In the genomic region with DNA sequence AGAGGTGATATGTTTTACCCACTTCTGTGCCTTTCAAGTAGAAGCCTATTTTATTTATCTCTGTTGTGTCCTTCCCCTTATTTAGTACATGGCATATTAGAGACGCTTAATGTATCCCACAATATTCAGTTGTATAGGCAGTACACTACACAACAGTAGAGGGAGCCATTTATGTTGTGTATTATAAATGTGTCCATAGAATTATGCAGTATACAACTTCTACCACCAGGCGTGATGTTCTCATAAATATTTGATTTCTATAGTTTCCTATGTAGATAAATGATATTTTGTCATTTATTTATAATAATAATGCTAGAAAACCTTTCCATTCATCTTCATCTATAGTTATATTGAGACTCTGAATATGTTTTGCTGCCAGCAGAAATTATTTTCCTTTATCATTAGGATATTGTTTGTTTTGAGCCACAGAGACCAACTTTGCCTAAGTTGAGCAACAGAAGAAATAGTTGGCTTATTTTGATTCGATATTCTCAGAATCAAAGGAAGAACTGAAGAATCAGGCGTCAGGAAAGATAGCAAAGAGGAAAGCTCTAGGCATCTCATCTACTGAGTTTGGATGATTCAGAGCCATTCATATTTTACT, we compare ENCODE assay signal across 11 cellular contexts.
DNase-seq lines count a peak whose midpoint lies in the region; ATAC-seq, FAIRE-seq and TF ChIP-seq lines count a peak whose summit lies in the region.
"Had no signal": no experiment of that assay in that cellular context is flagged by ENCODE, and none has a peak within 500 bp of the region (broad histone marks: within the 10 kb centered on the region; RNA-seq: fewer than 3 reads in every experiment).

No MANE protein-coding gene starts in this region.

- CTCF ChIA-PET in IMR-90 (lab: Yijun Ruan, JAX), result no interaction called here

- POLR2A ChIA-PET in IMR-90 (lab: Charles Lee; ENCODE audit: unreplicated experiment), result no interaction called here

- no peak overlapping the region for H3K27ac ChIP-seq in IMR-90 (ENCODE audit: insufficient read depth, low read length)

- H3K27me3 ChIP-seq in IMR-90 (ENCODE audit: control insufficient read depth, insufficient read depth, low read length), result no peaks in the 10 kb centered on the region
- H3K27me3 ChIP-seq in MG63, result no peaks in the 10 kb centered on the region

- no peaks in the 10 kb centered on the region for H3K9me3 ChIP-seq in IMR-90 (ENCODE audit: control insufficient read depth, insufficient read depth, low read length)
- no peaks in the 10 kb centered on the region for H3K9me3 ChIP-seq in MG63

- no peaks in the 10 kb centered on the region for H3K27me3 Mint-ChIP-seq in activated naive CD8-positive, alpha-beta T cell treated with anti-CD3 and anti-CD28 coated beads for 36 hours
- H3K27me3 Mint-ChIP-seq: CD4-positive, alpha-beta T cell had no signal

- no peak overlapping the region for H3K27ac Mint-ChIP-seq in activated naive CD8-positive, alpha-beta T cell treated with anti-CD3 and anti-CD28 coated beads for 36 hours
- H3K27ac Mint-ChIP-seq: CD4-positive, alpha-beta T cell had no signal

- no peaks in the 10 kb centered on the region for H3K4me1 Mint-ChIP-seq in activated naive CD8-positive, alpha-beta T cell treated with anti-CD3 and anti-CD28 coated beads for 36 hours

- no peak overlapping the region for H2BK5ac ChIP-seq in IMR-90 (ENCODE audit: low read depth, low read length, poor library complexity, severe bottlenecking)

- no peak overlapping the region for H3K9ac ChIP-seq in IMR-90 (ENCODE audit: low read depth, low read length)

- no peak overlapping the region for H2AK9ac ChIP-seq in IMR-90 (replicated peaks; ENCODE audit: low read depth, low read length, poor library complexity)

- intact Hi-C loops in IMR-90 (cut with micrococcal nuclease), result loop anchor here (5.0 kb wide), 1 partner anchor 226 kb away; no protein-coding TSS in a partner anchor

- ATAC-seq in GM19397 (IDR thresholded peaks at IDR 0.05; ENCODE audit: unreplicated experiment) (peak; percentile 53), IMR-90 (ENCODE audit: low read depth) (peak; percentile 54; the same call in 1 of the 2 replicates)

- H2BK15ac ChIP-seq in IMR-90 (ENCODE audit: low read depth, low read length), result no peak overlapping the region

- TF ChIP-seq POLR2A in IMR-90 (IDR thresholded peaks at IDR 0.05; ENCODE audit: low read depth, low read length), result no peak
- no peak for TF ChIP-seq POLR2A in GM12891 (IDR thresholded peaks at IDR 0.05; ENCODE audit: low read depth, low read length)

- H3K36me3 ChIP-seq in IMR-90 (ENCODE audit: control insufficient read depth, insufficient read depth, low read length) (no peaks in the 10 kb centered on the region), MG63 (no peaks in the 10 kb centered on the region)

- no peaks in the 10 kb centered on the region for H3K79me1 ChIP-seq in IMR-90 (ENCODE audit: low read depth in 1 of 2, low read length in 2 of 2)

- TF ChIP-seq CTCF in IMR-90 (conservative IDR thresholded peaks at IDR 0.05; ENCODE audit: low read depth, low read length), result peak; percentile 25

- no peak overlapping the region for H2AFZ ChIP-seq in IMR-90 (replicated peaks; ENCODE audit: low read length, poor library complexity)

- FAIRE-seq in A204.1 (lab: Jason Lieb, UNC) (peak; percentile 43), GM12891 (lab: Jason Lieb, UNC) (no peak)
- FAIRE-seq: colon had no signal

- dilution Hi-C loops in IMR-90 (cut with HindIII; ENCODE audit: low sequenced_read_pairs, unreplicated experiment), result no loop called here

- H2BK120ac ChIP-seq in IMR-90 (ENCODE audit: low read depth, low read length), result no peak overlapping the region

- no peak overlapping the region for H3K4me2 ChIP-seq in IMR-90 (ENCODE audit: low read depth, low read length)

- DNase-seq in IMR-90 (peak; percentile 9), T47D (ENCODE audit: low read depth in 1 of 2, low spot score in 1 of 2) (peak; percentile 9 to 76), GM12891 (ENCODE audit: insufficient read length, low spot score) (no peak), MG63 (no peak), GM03348 (ENCODE audit: low spot score) (no peak)
- no peak for DNase-seq in activated naive CD8-positive, alpha-beta T cell treated with anti-CD3 and anti-CD28 coated beads for 36 hours
- DNase-seq: CD4-positive, alpha-beta T cell; stimulated activated CD4-positive, alpha-beta T cell treated with anti-CD3 and anti-CD28 coated beads, Interleukin-12 subunit alpha, Interleukin-12 subunit beta, amount 100 ng/mL, for 4 hours had no signal

- H3K56ac ChIP-seq in IMR-90 (ENCODE audit: extremely low read depth, insufficient read depth, low read length), result no peak overlapping the region

- no peaks in the 10 kb centered on the region for H3K9me1 ChIP-seq in IMR-90 (ENCODE audit: insufficient read depth, low read length)

- H3K18ac ChIP-seq in IMR-90 (ENCODE audit: low read depth, low read length), result no peak overlapping the region

- BruUV-seq in IMR-90 (replicated peaks; lab: Mats Ljungman, UMichigan), result no TSS peak

- no peak overlapping the region for H2BK20ac ChIP-seq in IMR-90 (ENCODE audit: low read depth, low read length)

- no CpG with 5 or more reads among the region's 4 CpGs for WGBS in IMR-90 (ENCODE audit: extremely low coverage in 2 of 2, insufficient read length in 1 of 2), 2 experiments

- H3K36me3 Mint-ChIP-seq in activated naive CD8-positive, alpha-beta T cell treated with anti-CD3 and anti-CD28 coated beads for 36 hours, result no peaks in the 10 kb centered on the region

- H4K5ac ChIP-seq in IMR-90 (ENCODE audit: low read depth, low read length), result no peak overlapping the region

- H4K8ac ChIP-seq in IMR-90 (ENCODE audit: low read depth in 2 of 2, low read length in 2 of 2), result no peak overlapping the region

- TF ChIP-seq RAD21 in IMR-90 (IDR thresholded peaks at IDR 0.05; ENCODE audit: low read length), result no peak

- H4K91ac ChIP-seq in IMR-90 (ENCODE audit: insufficient read depth, low read depth, low read length), result no peak overlapping the region

- no peak overlapping the region for H3K23ac ChIP-seq in IMR-90 (ENCODE audit: low read depth, low read length)

- H3K4me3 ChIP-seq in IMR-90 (ENCODE audit: insufficient read depth, low read depth, low read length) (no peak overlapping the region), MG63 (no peak overlapping the region)

- H3K9me3 Mint-ChIP-seq in activated naive CD8-positive, alpha-beta T cell treated with anti-CD3 and anti-CD28 coated beads for 36 hours, result peaks cover 5% of the 10 kb centered on the region

- H3K4me1 ChIP-seq in IMR-90 (ENCODE audit: control insufficient read depth, insufficient read depth, low read length), result no peaks in the 10 kb centered on the region

- H4K20me1 ChIP-seq in IMR-90 (ENCODE audit: insufficient read depth, low read length), result no peaks in the 10 kb centered on the region

- no peak overlapping the region for H3K14ac ChIP-seq in IMR-90 (replicated peaks; ENCODE audit: low read depth, low read length)

- no peak overlapping the region for H3K4ac ChIP-seq in IMR-90 (ENCODE audit: low read depth, low read length)

- no peak overlapping the region for H3K4me3 Mint-ChIP-seq in activated naive CD8-positive, alpha-beta T cell treated with anti-CD3 and anti-CD28 coated beads for 36 hours
- H3K4me3 Mint-ChIP-seq: CD4-positive, alpha-beta T cell had no signal

- no peak overlapping the region for H2AK5ac ChIP-seq in IMR-90 (ENCODE audit: low read depth, low read length)

- in situ Hi-C loops in IMR-90 (cut with MboI; ENCODE audit: low sequenced_read_pairs) (no loop called here), T47D (cut with HindIII; ENCODE audit: low pct_unique_long_range_greater_than_20kb, low sequenced_read_pairs) (no loop called here)

TF ChIP-seq in IMR-90, 13 proteins besides CTCF, POLR2A, EP300 and RAD21 (continues in another document):
- TF ChIP-seq NFE2L2 (IDR thresholded peaks at IDR 0.05; ENCODE audit: low read depth, low read length), result no peak
- TF ChIP-seq CEBPB (IDR thresholded peaks at IDR 0.05; ENCODE audit: low read depth, low read length), result no peak
- TF ChIP-seq, protein P1, sequence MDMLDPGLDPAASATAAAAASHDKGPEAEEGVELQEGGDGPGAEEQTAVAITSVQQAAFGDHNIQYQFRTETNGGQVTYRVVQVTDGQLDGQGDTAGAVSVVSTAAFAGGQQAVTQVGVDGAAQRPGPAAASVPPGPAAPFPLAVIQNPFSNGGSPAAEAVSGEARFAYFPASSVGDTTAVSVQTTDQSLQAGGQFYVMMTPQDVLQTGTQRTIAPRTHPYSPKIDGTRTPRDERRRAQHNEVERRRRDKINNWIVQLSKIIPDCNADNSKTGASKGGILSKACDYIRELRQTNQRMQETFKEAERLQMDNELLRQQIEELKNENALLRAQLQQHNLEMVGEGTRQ (IDR thresholded peaks at IDR 0.05; ENCODE audit: low read depth, low read length), result no peak
- TF ChIP-seq BHLHE40 (IDR thresholded peaks at IDR 0.05; ENCODE audit: low read depth, low read length), result no peak
- TF ChIP-seq RFX5 (IDR thresholded peaks at IDR 0.05; ENCODE audit: low read depth, low read length), result no peak
- no peak for TF ChIP-seq MAFK (IDR thresholded peaks at IDR 0.05; ENCODE audit: low read depth, low read length)
- no peak for TF ChIP-seq MXI1 (IDR thresholded peaks at IDR 0.05; ENCODE audit: borderline replicate concordance, low read depth, low read length)
- TF ChIP-seq SMC3 (IDR thresholded peaks at IDR 0.05; ENCODE audit: low read depth, low read length), result no peak
- no peak for TF ChIP-seq CHD1 (IDR thresholded peaks at IDR 0.05; ENCODE audit: low read depth, low read length)

TF ChIP-seq in GM12891, 5 proteins besides CTCF, POLR2A, EP300 and RAD21:
- TF ChIP-seq SPI1 (IDR thresholded peaks at IDR 0.05; ENCODE audit: low read depth, low read length) (no peak), PAX5 (IDR thresholded peaks at IDR 0.05; ENCODE audit: insufficient read depth, low read length, severe bottlenecking) (no peak), POU2F2 (IDR thresholded peaks at IDR 0.05; ENCODE audit: low read depth, low read length) (no peak), TAF1 (IDR thresholded peaks at IDR 0.05; ENCODE audit: low read depth, low read length) (no peak), POLR2AphosphoS5 (IDR thresholded peaks at IDR 0.05; ENCODE audit: low read depth, low read length) (no peak)

Comparison
In these comparisons a context has a peak if more than half of its experiments do, and no peak if none do; other contexts are left out.
1. DNase-seq: peak in IMR-90 (single experiment) and T47D (2 of 2); none in activated naive CD8-positive, alpha-beta T cell treated with anti-CD3 and anti-CD28 coated beads for 36 hours (single experiment), GM12891 (single experiment), MG63 (single experiment) and GM03348 (single experiment).